In genomic region chr11:134757633-134758032, GRCh38 we compare ENCODE assay signal across 7 cellular contexts.
"Had no signal": no experiment of that assay in that cellular context is flagged by ENCODE, and none has a peak within 500 bp of the region (broad histone marks: within the 10 kb centered on the region; RNA-seq: fewer than 3 reads in every experiment).

No MANE protein-coding gene starts in this region.

- ATAC-seq: HCT116 had no signal

- H3K27me3 Mint-ChIP-seq: IgD-negative memory B cell had no signal

- H3K4me2 ChIP-seq: KMS-11 had no signal

- H2AFZ ChIP-seq: GM23248 had no signal

- H3K9me3 ChIP-seq: HAP-1 had no signal

- H3K4me1 ChIP-seq: HAP-1 had no signal

- H3K4me3 Mint-ChIP-seq: HFFc6, IgD-negative memory B cell had no signal

- H3K27ac Mint-ChIP-seq: HFFc6, IgD-negative memory B cell had no signal

- H3K9ac ChIP-seq: GM23248, KMS-11 had no signal

- H3K4me3 ChIP-seq: GM23248, HAP-1 had no signal

- H3K27ac ChIP-seq: GM23248, KMS-11 had no signal

- H3K36me3 ChIP-seq: HAP-1 had no signal

- H3K4me1 Mint-ChIP-seq: IgD-negative memory B cell had no signal

- H3K36me3 Mint-ChIP-seq: IgD-negative memory B cell had no signal

- DNase-seq: GM23248, HFFc6, KBM-7 had no signal
